1 cellular context compared by ENCODE assay signal in genomic region chr7:44994877-44995554, GRCh38.
TF ChIP-seq lines count a peak whose summit lies in the region.

No MANE protein-coding gene starts in this region.

TF ChIP-seq in GM12878, 131 proteins besides CTCF, POLR2A, EP300 and RAD21:
- TF ChIP-seq TBL1XR1 (IDR thresholded peaks at IDR 0.05; ENCODE audit: low read depth, low read length) (no peak), RELB (IDR thresholded peaks at IDR 0.05; ENCODE audit: low read depth) (no peak), DPF2 (IDR thresholded peaks at IDR 0.05) (peak; percentile 40; the same call in 1 of the 2 replicates), CUX1 (IDR thresholded peaks at IDR 0.05; ENCODE audit: insufficient replicate concordance, low read depth, low read length) (peak; percentile 26), BCL11A (IDR thresholded peaks at IDR 0.05; ENCODE audit: low read depth, low read length) (peak; percentile 65; the same call in 1 of the 2 replicates), IKZF1 (conservative IDR thresholded peaks at IDR 0.05) (peak; percentile 2; the same call in 1 of the 2 replicates), EED (IDR thresholded peaks at IDR 0.05; ENCODE audit: low read depth) (0 out of 2 replicates have a peak, but pooled peaks have one; percentile 25), ETV6 (conservative IDR thresholded peaks at IDR 0.05 in 1 of 2, IDR thresholded peaks at IDR 0.05 in 1 of 2; ENCODE audit: borderline replicate concordance in 1 of 2, low read depth in 1 of 2) (peak in 1 of 2 experiments; percentile 60; a peak in 1 of 4 replicates), SMAD5 (IDR thresholded peaks at IDR 0.05; ENCODE audit: low read depth) (no peak), PKNOX1 (IDR thresholded peaks at IDR 0.05) (peak; percentile 40), SPI1 (IDR thresholded peaks at IDR 0.05; ENCODE audit: borderline replicate concordance, insufficient read depth, low read depth, low read length) (peak; percentile 84), MTA2 (IDR thresholded peaks at IDR 0.05; ENCODE audit: low read depth) (peak; percentile 63), TCF12 (IDR thresholded peaks at IDR 0.05; ENCODE audit: low read depth, low read length) (0 out of 2 replicates have a peak, but pooled peaks have one; percentile 3), NR2C1 (IDR thresholded peaks at IDR 0.05) (no peak)
